In the genomic region with DNA sequence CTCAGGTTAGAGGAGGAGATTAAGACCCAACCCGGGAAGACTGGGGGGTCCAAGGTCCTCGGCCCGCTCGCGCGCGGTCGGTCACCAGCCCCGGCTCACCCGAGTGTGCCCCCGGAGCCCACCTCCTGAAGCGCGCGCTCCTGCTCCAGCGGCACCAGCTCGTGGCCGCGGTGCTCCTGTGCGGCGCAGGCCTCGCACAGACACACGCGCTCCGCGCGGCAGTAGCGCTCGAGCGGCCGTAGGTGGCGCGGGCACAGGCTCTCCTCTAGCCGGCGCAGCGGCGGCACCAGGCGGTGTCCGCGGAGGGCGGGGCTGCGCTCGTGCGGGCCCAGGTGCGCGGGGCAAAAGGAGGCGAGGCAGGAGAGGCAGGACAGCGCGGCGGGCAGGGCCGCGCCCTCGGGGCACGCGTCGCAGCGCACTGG, we compare ENCODE assay signal across 1 cellular context.
TF ChIP-seq lines count a peak whose summit lies in the region.

No MANE protein-coding gene starts in this region.

TF ChIP-seq in K562, 482 proteins besides CTCF, POLR2A, EP300 and RAD21 (continued from another document):
- TF ChIP-seq ZNF639 (CRISPR knock-in tag; conservative IDR thresholded peaks at IDR 0.05 in 1 of 2, IDR thresholded peaks at IDR 0.05 in 1 of 2) (no peak), ZNF75A (CRISPR knock-in tag; IDR thresholded peaks at IDR 0.05) (no peak), TAF15 (IDR thresholded peaks at IDR 0.05; ENCODE audit: low read depth, low read length) (no peak)
